1 cellular context compared by ENCODE assay signal in the genomic region with DNA sequence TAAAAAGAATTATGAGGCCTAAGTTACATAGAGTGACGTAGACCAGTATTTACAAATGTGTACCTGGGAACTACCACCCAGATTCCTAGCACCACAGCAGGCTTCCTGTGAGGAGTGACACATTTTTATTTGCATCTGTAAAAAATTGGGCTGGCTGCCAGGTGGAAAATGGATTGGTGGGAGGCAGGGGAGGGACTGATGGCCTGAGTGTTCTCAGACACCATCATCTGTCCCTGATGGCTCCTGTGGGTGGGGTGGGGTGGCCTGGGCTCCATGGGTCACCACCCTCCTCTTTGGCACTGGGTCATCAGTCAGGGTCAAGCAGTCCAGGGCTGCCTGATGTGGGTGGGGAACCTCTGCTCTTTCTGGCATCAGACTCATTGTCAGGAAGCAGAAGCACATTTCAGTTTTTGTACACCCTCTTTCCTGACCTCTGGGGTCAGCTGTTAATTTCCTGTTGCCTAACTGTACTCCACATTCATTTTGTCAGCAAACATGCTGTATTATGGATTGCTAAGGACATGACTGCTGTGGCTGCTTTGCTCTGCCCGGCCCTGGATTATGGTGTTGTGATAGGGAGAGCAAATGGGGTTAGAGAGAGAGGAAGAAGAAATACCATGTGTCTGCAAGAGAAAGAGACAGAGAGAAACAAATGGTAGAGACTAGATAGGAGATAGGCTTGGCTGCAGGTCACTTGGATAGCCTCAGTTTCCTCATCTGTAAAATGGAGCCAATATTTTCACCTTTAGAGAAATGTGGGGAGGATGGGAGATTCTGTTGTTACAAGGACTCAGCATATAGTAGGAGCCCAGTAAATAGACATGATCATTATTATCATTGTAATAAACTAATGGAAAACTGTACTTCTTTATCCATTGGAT.
TF ChIP-seq lines count a peak whose summit lies in the region.

No MANE protein-coding gene starts in this region.

TF ChIP-seq in HEK293, 187 proteins besides CTCF, POLR2A, EP300 and RAD21 (continued from another document):
- TF ChIP-seq SCRT1 (tag by site-specific recombination; IDR thresholded peaks at IDR 0.05; ENCODE audit: borderline replicate concordance), result no peak
- TF ChIP-seq ZBTB7A (tag by site-specific recombination; IDR thresholded peaks at IDR 0.05; ENCODE audit: low read depth), result no peak
- TF ChIP-seq ZBTB20 (tag by site-specific recombination; IDR thresholded peaks at IDR 0.05), result peak; percentile 55; the same call in 1 of the 2 replicates
- TF ChIP-seq PBX3 (CRISPR knock-in tag; IDR thresholded peaks at IDR 0.05), result no peak
- no peak for TF ChIP-seq ZNF18 (tag by site-specific recombination; IDR thresholded peaks at IDR 0.05)
- TF ChIP-seq GLIS1 (tag by site-specific recombination; IDR thresholded peaks at IDR 0.05), result peak; percentile 29; the same call in 1 of the 2 replicates
- TF ChIP-seq, protein P1, sequence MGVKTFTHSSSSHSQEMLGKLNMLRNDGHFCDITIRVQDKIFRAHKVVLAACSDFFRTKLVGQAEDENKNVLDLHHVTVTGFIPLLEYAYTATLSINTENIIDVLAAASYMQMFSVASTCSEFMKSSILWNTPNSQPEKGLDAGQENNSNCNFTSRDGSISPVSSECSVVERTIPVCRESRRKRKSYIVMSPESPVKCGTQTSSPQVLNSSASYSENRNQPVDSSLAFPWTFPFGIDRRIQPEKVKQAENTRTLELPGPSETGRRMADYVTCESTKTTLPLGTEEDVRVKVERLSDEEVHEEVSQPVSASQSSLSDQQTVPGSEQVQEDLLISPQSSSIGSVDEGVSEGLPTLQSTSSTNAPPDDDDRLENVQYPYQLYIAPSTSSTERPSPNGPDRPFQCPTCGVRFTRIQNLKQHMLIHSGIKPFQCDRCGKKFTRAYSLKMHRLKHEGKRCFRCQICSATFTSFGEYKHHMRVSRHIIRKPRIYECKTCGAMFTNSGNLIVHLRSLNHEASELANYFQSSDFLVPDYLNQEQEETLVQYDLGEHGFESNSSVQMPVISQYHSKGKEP (tag by site-specific recombination; IDR thresholded peaks at IDR 0.05), result no peak
- no peak for TF ChIP-seq SCRT2 (tag by site-specific recombination; IDR thresholded peaks at IDR 0.05)
- no peak for TF ChIP-seq ZNF548 (tag by site-specific recombination; IDR thresholded peaks at IDR 0.05)
- TF ChIP-seq ZNF664 (tag by site-specific recombination; IDR thresholded peaks at IDR 0.05), result no peak
- peak; percentile 87; the same call in 1 of the 2 replicates for TF ChIP-seq MEIS1 (CRISPR knock-in tag; IDR thresholded peaks at IDR 0.05; ENCODE audit: borderline replicate concordance)
